Comparison of ENCODE assay signal across 19 cellular contexts in genomic region chr13:29266261-29266660, GRCh38.
DNase-seq lines count a peak whose midpoint lies in the region; ATAC-seq and TF ChIP-seq lines count a peak whose summit lies in the region.
"Had no signal": no experiment of that assay in that cellular context is flagged by ENCODE, and none has a peak within 500 bp of the region (broad histone marks: within the 10 kb centered on the region; RNA-seq: fewer than 3 reads in every experiment).

No MANE protein-coding gene starts in this region.

- H3K4me1 Mint-ChIP-seq in osteocyte (ENCODE audit: unreplicated experiment): no peaks in the 10 kb centered on the region

- H3K27me3 Mint-ChIP-seq in osteocyte (ENCODE audit: unreplicated experiment): peaks cover 9% of the 10 kb centered on the region

- ATAC-seq in DND-41 (ENCODE audit: insufficient read depth, low read depth): peak; percentile 32; the same call in 1 of the 3 replicates
- ATAC-seq in left lobe of liver: peak; percentile 19
- ATAC-seq in HG02884 (IDR thresholded peaks at IDR 0.05; ENCODE audit: unreplicated experiment): no peak

- in situ Hi-C loops in GM13977 (cut with MboI; ENCODE audit: low pct_unique_long_range_greater_than_20kb, low sequenced_read_pairs, unreplicated experiment): no loop called here

- H3K4me3 ChIP-seq in DND-41 (ENCODE audit: low read depth in 1 of 2, low read length in 2 of 2): no peak overlapping the region
- H3K4me3 ChIP-seq in OCI-LY3 (ENCODE audit: low read length): no peak overlapping the region
- H3K4me3 ChIP-seq in osteoblast (ENCODE audit: insufficient read depth, low read length): no peak overlapping the region
- H3K4me3 ChIP-seq: BLaER1 had no signal

- H3K4me2 ChIP-seq in DND-41 (ENCODE audit: insufficient read depth, low read length): no peak overlapping the region
- no peak overlapping the region for H3K4me2 ChIP-seq in OCI-LY3 (ENCODE audit: low read length)
- H3K4me2 ChIP-seq in osteoblast (ENCODE audit: insufficient read depth, low read length): no peak overlapping the region
- H3K4me2 ChIP-seq: BLaER1 had no signal

- TF ChIP-seq CTCF in DND-41 (IDR thresholded peaks at IDR 0.05; ENCODE audit: borderline replicate concordance, extremely low read depth, low read length, poor library complexity, severe bottlenecking) (peak; percentile 57), GM13977 (IDR thresholded peaks at IDR 0.05; ENCODE audit: extremely low read depth, insufficient read depth, missing control alignments) (peak; percentile 34), OCI-LY3 (IDR thresholded peaks at IDR 0.05; ENCODE audit: low read depth, low read length) (peak; percentile 52), osteoblast (IDR thresholded peaks at IDR 0.05; ENCODE audit: extremely low read depth, low read depth, low read length) (no peak), osteocyte (IDR thresholded peaks at IDR 0.05) (no peak)

- DNase-seq in DND-41: no peak
- DNase-seq in GM13977 (ENCODE audit: low spot score): no peak
- DNase-seq in left lobe of liver (ENCODE audit: low spot score): no peak
- no peak for DNase-seq in osteoblast (ENCODE audit: insufficient read length, low spot score, missing footprints)
- DNase-seq in osteocyte (ENCODE audit: extremely low spot score, unreplicated experiment): no peak
- DNase-seq: DMS153; IMR-90; Kasumi-1; NCI-H1417; NCI-H187 treated with DMSO at 0.1 percent for 48 hours; NCI-H2171 treated with DMSO at 0.1 percent for 48 hours; NCI-H446 treated with DMSO at 0.1 percent for 48 hours; NK-92 treated with Interleukin-12 subunit alpha and Interleukin-12 subunit beta, amount 100 ng/mL, for 24 hours; RPMI8226; SIG-M5; T-helper 2 cell had no signal

- peak overlapping the region; percentile 59; the same call in 1 of the 2 replicates for H3K27ac ChIP-seq in DND-41 (ENCODE audit: low read length)
- H3K27ac ChIP-seq in OCI-LY3 (ENCODE audit: low read length): no peak overlapping the region
- no peak overlapping the region for H3K27ac ChIP-seq in osteoblast (ENCODE audit: low read depth, low read length)
- H3K27ac ChIP-seq: BLaER1 had no signal

- H3K27ac Mint-ChIP-seq in osteocyte (ENCODE audit: unreplicated experiment): no peak overlapping the region

- H4K20me1 ChIP-seq in DND-41 (ENCODE audit: insufficient read depth, low read length) (no peaks in the 10 kb centered on the region), OCI-LY3 (ENCODE audit: insufficient read depth, low read length) (no peaks in the 10 kb centered on the region), osteoblast (ENCODE audit: insufficient read depth, low read length) (no peaks in the 10 kb centered on the region)
- H4K20me1 ChIP-seq: BLaER1 had no signal

- H3K36me3 ChIP-seq in DND-41 (ENCODE audit: insufficient read depth, low read length) (no peaks in the 10 kb centered on the region), OCI-LY3 (replicated peaks; ENCODE audit: low read depth, low read length) (no peaks in the 10 kb centered on the region), osteoblast (ENCODE audit: insufficient read depth, low read length) (no peaks in the 10 kb centered on the region)
- H3K36me3 ChIP-seq: BLaER1 had no signal

- no peaks in the 10 kb centered on the region for H3K9me3 Mint-ChIP-seq in osteocyte (ENCODE audit: unreplicated experiment)

- no peak overlapping the region for H3K9ac ChIP-seq in DND-41 (ENCODE audit: low read depth, low read length)
- H3K9ac ChIP-seq in OCI-LY3 (ENCODE audit: low read length): no peak overlapping the region
- H3K9ac ChIP-seq: BLaER1 had no signal

- H3K4me1 ChIP-seq in DND-41 (ENCODE audit: insufficient read depth, low read length) (peaks cover 29% of the 10 kb centered on the region), OCI-LY3 (ENCODE audit: low read length) (0 out of 2 replicates have a peak, but pooled peaks cover 5% of the 10 kb centered on the region), osteoblast (ENCODE audit: insufficient read depth, low read length) (no peaks in the 10 kb centered on the region)
- H3K4me1 ChIP-seq: BLaER1 had no signal

- H3K79me2 ChIP-seq in DND-41 (ENCODE audit: insufficient read depth, low read length) (no peaks in the 10 kb centered on the region), OCI-LY3 (ENCODE audit: low read length) (no peaks in the 10 kb centered on the region), osteoblast (ENCODE audit: insufficient read depth, low read length) (no peaks in the 10 kb centered on the region)

- H3K36me3 Mint-ChIP-seq in osteocyte (ENCODE audit: unreplicated experiment): no peaks in the 10 kb centered on the region

- H2AFZ ChIP-seq in DND-41 (ENCODE audit: low read depth, low read length) (0 out of 2 replicates have a peak overlapping the region, but pooled peaks have one; percentile 9), OCI-LY3 (ENCODE audit: low read depth, low read length) (no peak overlapping the region), osteoblast (ENCODE audit: low read length) (no peak overlapping the region)

- no peaks in the 10 kb centered on the region for H3K27me3 ChIP-seq in DND-41 (ENCODE audit: insufficient read depth, low read length, poor library complexity)
- no peaks in the 10 kb centered on the region for H3K27me3 ChIP-seq in OCI-LY3 (ENCODE audit: low read depth, low read length)
- H3K27me3 ChIP-seq in osteoblast (ENCODE audit: insufficient read depth, low read length): no peaks in the 10 kb centered on the region
- H3K27me3 ChIP-seq: BLaER1 had no signal

- H3K4me3 Mint-ChIP-seq in osteocyte (ENCODE audit: unreplicated experiment): no peak overlapping the region

- peaks cover 17% of the 10 kb centered on the region for H3K9me3 ChIP-seq in DND-41 (ENCODE audit: insufficient read depth, low read length, severe bottlenecking)
- H3K9me3 ChIP-seq in OCI-LY3 (ENCODE audit: insufficient read depth, low read length): no peaks in the 10 kb centered on the region
- no peaks in the 10 kb centered on the region for H3K9me3 ChIP-seq in osteoblast (ENCODE audit: low read depth, low read length)

Comparison
In these comparisons a context has a peak if more than half of its experiments do, and no peak if none do; other contexts are left out.
1. CTCF ChIP-seq: peak in DND-41 (single experiment), GM13977 (single experiment) and OCI-LY3 (single experiment); none in osteoblast (single experiment) and osteocyte (single experiment).